ENCODE assay signal across 30 cellular contexts in genomic region chr16:86727131-86727530, GRCh38.
"Had no signal": no experiment of that assay in that cellular context is flagged by ENCODE, and none has a peak within 500 bp of the region (broad histone marks: within the 10 kb centered on the region; RNA-seq: fewer than 3 reads in every experiment).

No MANE protein-coding gene starts in this region.

- H3K4me2 ChIP-seq: neural progenitor cell had no signal

- H3K4me1 Mint-ChIP-seq: central memory CD8-positive, alpha-beta T cell; endodermal cell; immature natural killer cell; memory B cell; naive B cell; nephron; stimulated activated effector memory CD8-positive, alpha-beta T cell treated with anti-CD3 and anti-CD28 coated beads, Interleukin-12 subunit alpha, Interleukin-12 subunit beta, amount 100 ng/mL, for 72 hours had no signal

- H3K9me3 ChIP-seq: colonic mucosa, gastroesophageal sphincter, prostate gland, right lobe of liver, testis, tibial nerve, upper lobe of left lung had no signal

- H3K36me3 Mint-ChIP-seq: immature natural killer cell; memory B cell; naive B cell; neural progenitor cell; stimulated activated effector memory CD8-positive, alpha-beta T cell treated with anti-CD3 and anti-CD28 coated beads, Interleukin-12 subunit alpha, Interleukin-12 subunit beta, amount 100 ng/mL, for 72 hours had no signal

- ATAC-seq: esophagus mucosa; gastroesophageal sphincter; left colon; right lobe of liver; stimulated activated effector memory CD8-positive, alpha-beta T cell treated with anti-CD3 and anti-CD28 coated beads, Interleukin-12 subunit alpha, Interleukin-12 subunit beta, amount 100 ng/mL, for 72 hours; stimulated activated naive CD8-positive, alpha-beta T cell treated with anti-CD3 and anti-CD28 coated beads, Interleukin-15, Interleukin-2, amounts not matched to agents 100 U/mL and 50 U/mL, for 24 hours had no signal

- H3K9ac ChIP-seq: neural progenitor cell had no signal

- H3K4me3 Mint-ChIP-seq: central memory CD8-positive, alpha-beta T cell; dendritic cell treated with granulocyte-macrophage colony-stimulating factor and Interleukin-4, amounts not matched to agents 40 ng/mL and 50 ng/mL, for 4 days; endodermal cell; immature natural killer cell; memory B cell; naive B cell; nephron; stimulated activated effector memory CD8-positive, alpha-beta T cell treated with anti-CD3 and anti-CD28 coated beads, Interleukin-12 subunit alpha, Interleukin-12 subunit beta, amount 100 ng/mL, for 72 hours had no signal

- H3K27me3 ChIP-seq: right lobe of liver, testis, upper lobe of left lung had no signal

- H3K4me3 ChIP-seq: colonic mucosa, gastroesophageal sphincter, lung, neural progenitor cell, prostate gland, right lobe of liver, testis, tibial nerve, upper lobe of left lung had no signal

- DNase-seq: colonic mucosa; effector CD8-positive, alpha-beta T cell; endodermal cell; foreskin fibroblast; hypothalamus; immature natural killer cell; islet precursor cell; kidney glomerular epithelial cell; left colon; naive B cell; nucleus accumbens; right lobe of liver; stimulated activated CD4-positive, alpha-beta T cell treated with anti-CD3 and anti-CD28 coated beads, Interleukin-2, amount 100 ng/mL, for 24 hours; stimulated activated CD4-positive, alpha-beta T cell treated with anti-CD3 and anti-CD28 coated beads, Interleukin-4, amount 100 ng/mL, for 24 hours; stimulated activated naive CD8-positive, alpha-beta T cell treated with anti-CD3 and anti-CD28 coated beads, Interleukin-15, Interleukin-2, amounts not matched to agents 100 U/mL and 50 U/mL, for 24 hours; substantia nigra; testis; upper lobe of left lung had no signal

- H3K27ac Mint-ChIP-seq: dendritic cell treated with granulocyte-macrophage colony-stimulating factor and Interleukin-4, amounts not matched to agents 40 ng/mL and 50 ng/mL, for 4 days; endodermal cell; immature natural killer cell; memory B cell; naive B cell; nephron; neural progenitor cell; stimulated activated effector memory CD8-positive, alpha-beta T cell treated with anti-CD3 and anti-CD28 coated beads, Interleukin-12 subunit alpha, Interleukin-12 subunit beta, amount 100 ng/mL, for 72 hours had no signal

- H3K4me1 ChIP-seq: colonic mucosa, gastroesophageal sphincter, prostate gland, right lobe of liver, testis had no signal

- H3K9me3 Mint-ChIP-seq: central memory CD8-positive, alpha-beta T cell; dendritic cell treated with granulocyte-macrophage colony-stimulating factor and Interleukin-4, amounts not matched to agents 40 ng/mL and 50 ng/mL, for 4 days; endodermal cell; memory B cell; nephron; stimulated activated effector memory CD8-positive, alpha-beta T cell treated with anti-CD3 and anti-CD28 coated beads, Interleukin-12 subunit alpha, Interleukin-12 subunit beta, amount 100 ng/mL, for 72 hours had no signal

- H2AFZ ChIP-seq: neural progenitor cell had no signal

- H3K36me3 ChIP-seq: colonic mucosa, gastroesophageal sphincter, neural progenitor cell, prostate gland, right lobe of liver, tibial nerve, upper lobe of left lung had no signal

- H3K27ac ChIP-seq: colonic mucosa, epithelial cell of prostate, gastroesophageal sphincter, neural progenitor cell, prostate gland, right lobe of liver, testis, tibial nerve, upper lobe of left lung had no signal
